In the genomic region with DNA sequence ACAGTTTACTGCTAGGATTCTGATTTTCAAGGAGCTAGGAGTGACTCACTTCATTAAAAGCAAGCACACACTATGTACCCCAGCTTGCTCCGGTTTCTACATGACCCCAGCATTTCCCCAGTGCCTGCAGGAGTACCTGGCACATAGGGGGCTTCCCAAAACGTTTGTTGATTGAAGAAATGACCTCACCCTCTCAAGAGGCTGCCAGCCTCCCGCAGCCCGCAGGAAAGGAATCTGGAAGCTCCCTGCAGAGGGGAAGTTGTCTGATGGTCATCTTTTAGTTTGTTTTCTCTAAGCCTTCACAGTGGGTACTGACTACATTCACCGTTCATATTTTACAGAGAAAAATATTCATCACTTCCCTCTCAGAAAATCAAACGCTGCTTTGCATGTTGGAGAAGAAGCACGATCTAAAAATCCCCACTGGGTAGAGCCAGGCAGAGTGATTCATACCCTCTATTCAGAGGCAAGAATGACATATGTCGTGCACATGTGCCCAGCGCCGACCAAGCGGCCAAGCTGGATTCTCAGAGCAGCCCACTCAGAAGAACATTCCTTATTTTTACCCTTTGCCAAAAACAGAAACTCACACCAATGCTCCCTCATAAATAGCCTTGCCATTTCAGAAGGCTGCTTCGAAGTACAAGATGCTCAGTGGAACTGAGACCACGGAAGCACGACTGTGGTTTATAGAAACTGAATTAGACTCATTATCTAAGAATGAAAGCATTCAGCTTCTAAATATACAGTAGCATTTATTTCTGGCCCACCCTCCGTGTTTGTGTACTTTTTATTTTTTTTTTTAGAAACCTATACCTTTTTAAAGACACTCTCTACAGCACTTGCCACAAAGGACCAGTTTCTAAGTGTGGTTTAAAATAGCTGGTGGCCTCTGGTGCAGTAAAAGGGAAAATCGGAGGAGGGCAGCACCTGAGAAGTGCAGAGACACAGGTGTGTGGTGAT, we compare ENCODE assay signal across 9 cellular contexts.
DNase-seq lines count a peak whose midpoint lies in the region; ATAC-seq and TF ChIP-seq lines count a peak whose summit lies in the region.
"Had no signal": no experiment of that assay in that cellular context is flagged by ENCODE, and none has a peak within 500 bp of the region (broad histone marks: within the 10 kb centered on the region; RNA-seq: fewer than 3 reads in every experiment).

No MANE protein-coding gene starts in this region.

- DNase-seq in AG10803 (ENCODE audit: low read depth) (peak; percentile 96), fibroblast of gingiva (ENCODE audit: low read depth) (peak; percentile 52), NCI-H526 (lab: John Stamatoyannopoulos, UW) (no peak), NCI-H2171 treated with DMSO at 0.1 percent for 48 hours (lab: John Stamatoyannopoulos, UW) (no peak), NOMO-1 treated with dmso at 0.1 percent for 144 hours (lab: John Stamatoyannopoulos, UW; ENCODE audit: unreplicated experiment) (no peak)
- DNase-seq in activated CD4-positive, alpha-beta T cell treated with anti-CD3 and anti-CD28 coated beads for 1 hour, result no peak
- DNase-seq: right lobe of liver had no signal

- TF ChIP-seq CTCF in AG10803 (conservative IDR thresholded peaks at IDR 0.05; ENCODE audit: low read length), result 0 out of 2 replicates have a peak, but pooled peaks have one; percentile 9

- peak; percentile 69 for ATAC-seq in GM19328 (IDR thresholded peaks at IDR 0.05; ENCODE audit: unreplicated experiment)
- ATAC-seq in HG03442 (IDR thresholded peaks at IDR 0.05; ENCODE audit: unreplicated experiment), result peak; percentile 71
- ATAC-seq: right lobe of liver had no signal

- H3K4me3 ChIP-seq in AG10803 (ENCODE audit: low read length), result no peak overlapping the region
- H3K4me3 ChIP-seq: right lobe of liver had no signal

Comparison
In these comparisons a context has a peak if more than half of its experiments do, and no peak if none do; other contexts are left out.
1. DNase-seq: peak in AG10803 (single experiment) and fibroblast of gingiva (single experiment); none in NCI-H526 (0 of 2), activated CD4-positive, alpha-beta T cell treated with anti-CD3 and anti-CD28 coated beads for 1 hour (single experiment), NCI-H2171 treated with DMSO at 0.1 percent for 48 hours (single experiment) and NOMO-1 treated with dmso at 0.1 percent for 144 hours (single experiment).